8 cellular contexts compared by ENCODE assay signal in the genomic region with DNA sequence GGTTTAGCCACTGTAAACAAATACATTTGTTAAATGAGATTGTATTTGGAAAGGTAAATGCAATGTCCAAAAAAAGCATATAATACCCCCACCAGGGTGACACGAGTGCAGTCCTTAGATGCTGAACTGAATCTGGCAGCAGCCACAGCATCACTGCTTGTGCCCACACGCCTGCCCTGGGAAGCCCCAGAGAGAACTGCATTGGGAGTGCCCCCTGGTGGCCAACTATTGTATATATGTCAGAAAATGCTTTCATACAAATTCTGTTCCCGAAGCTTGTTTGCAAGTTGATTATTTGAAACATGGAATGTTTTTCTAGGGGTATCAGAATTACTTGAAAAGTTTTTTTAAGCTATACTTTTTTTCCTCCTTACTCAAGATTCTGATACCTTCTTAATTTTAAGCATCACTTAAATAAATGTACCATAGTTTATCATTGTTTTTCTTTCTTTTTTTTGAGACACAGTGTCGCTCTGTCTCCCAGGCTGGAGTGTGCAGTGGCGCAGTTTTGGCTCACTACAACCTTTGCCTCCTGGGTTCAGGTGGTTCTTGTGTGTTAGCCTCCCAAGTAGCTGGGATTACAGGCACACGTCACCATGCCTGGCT. TPM values are rescaled to one million over a fixed set of nuclear protein-coding genes. Genes with fewer than 3 reads are reported as not detected.
DNase-seq lines count a peak whose midpoint lies in the region; ATAC-seq and TF ChIP-seq lines count a peak whose summit lies in the region.

No MANE protein-coding gene starts in this region.

- H3K27ac ChIP-seq in C4-2B, result no peak overlapping the region
- no peak overlapping the region for H3K27ac ChIP-seq in caudate nucleus (ENCODE audit: low read depth, low read length)

- peak; percentile 78 for DNase-seq in NCI-H345 treated with DMSO at 0.1 percent for 48 hours (lab: John Stamatoyannopoulos, UW; ENCODE audit: unreplicated experiment)
- peak; percentile 78 for DNase-seq in activated CD4-positive, CD25-positive, alpha-beta regulatory T cell treated with anti-CD3 and anti-CD28 coated beads, Interleukin-2, amount 50 U/mL, for 16 hours (ENCODE audit: low read depth, low spot score)
- peak in 56 of 61 donors; percentile 7 to 88 (median 62) for DNase-seq in caudate nucleus (lab: John Stamatoyannopoulos, UW)
- DNase-seq in left colon, result peak; percentile 62 to 89
- peak; percentile 62 to 75 (median 62) for DNase-seq in stimulated activated CD4-positive, alpha-beta T cell treated with anti-CD3 and anti-CD28 coated beads, TNF-alpha, amount 100 ng/mL, for 1 hour (ENCODE audit: low read depth in 3 of 3, low spot score in 1 of 3)

- peak; percentile 90 for TF ChIP-seq CTCF in C4-2B (conservative IDR thresholded peaks at IDR 0.05)

- ATAC-seq in GM19043 (IDR thresholded peaks at IDR 0.05; ENCODE audit: low read depth, unreplicated experiment) (peak; percentile 86), HG03175 (IDR thresholded peaks at IDR 0.05; ENCODE audit: unreplicated experiment) (peak; percentile 95), left colon (peak; percentile 88)

- intact Hi-C loops in left colon (cut with DNase I, micrococcal nuclease), result loop anchor here in 1 of 2 donors (5.0 kb wide), 1 partner anchor 138 kb away; no protein-coding TSS in a partner anchor

RNA-seq across cellular contexts. Expression of a gene that starts 50.1 kb away (rescaled TPM):
- 10 to 100 TPM; 14.6 to 17.9 TPM for total RNA-seq in left colon
